ENCODE assay signal across 7 cellular contexts in genomic region chr1:64915381-64916274, GRCh38. TPM values are rescaled to one million over a fixed set of nuclear protein-coding genes. Genes with fewer than 3 reads are reported as not detected.
DNase-seq lines count a peak whose midpoint lies in the region; ATAC-seq and TF ChIP-seq lines count a peak whose summit lies in the region.

No MANE protein-coding gene starts in this region.

- no peaks in the 10 kb centered on the region; the same call in 1 of the 2 replicates for H3K27me3 Mint-ChIP-seq in HFFc6 (ENCODE audit: insufficient read depth)
- no peaks in the 10 kb centered on the region for H3K27me3 Mint-ChIP-seq in activated T-helper 17 cell treated with anti-CD3 and anti-CD28 coated beads, Interleukin-2, amount 50 U/mL, for 72 hours
- no peaks in the 10 kb centered on the region for H3K27me3 Mint-ChIP-seq in stimulated activated memory B cell treated with anti-CD40 and anti-IgM and Interleukin-4, amounts not matched to agents 10 μg/mL and 1 μg/mL and 100 μg/mL, for 72 hours

- H3K4me1 Mint-ChIP-seq in HFFc6 (ENCODE audit: low read depth) = peaks cover 79% of the 10 kb centered on the region
- H3K4me1 Mint-ChIP-seq in activated T-helper 17 cell treated with anti-CD3 and anti-CD28 coated beads, Interleukin-2, amount 50 U/mL, for 72 hours = peaks cover 61% of the 10 kb centered on the region
- H3K4me1 Mint-ChIP-seq in stimulated activated memory B cell treated with anti-CD40 and anti-IgM and Interleukin-4, amounts not matched to agents 10 μg/mL and 1 μg/mL and 100 μg/mL, for 72 hours = peaks cover 92% of the 10 kb centered on the region

- H3K9me3 Mint-ChIP-seq in HFFc6 = no peaks in the 10 kb centered on the region
- no peaks in the 10 kb centered on the region for H3K9me3 Mint-ChIP-seq in activated T-helper 17 cell treated with anti-CD3 and anti-CD28 coated beads, Interleukin-2, amount 50 U/mL, for 72 hours
- peaks cover 5% of the 10 kb centered on the region for H3K9me3 Mint-ChIP-seq in stimulated activated memory B cell treated with anti-CD40 and anti-IgM and Interleukin-4, amounts not matched to agents 10 μg/mL and 1 μg/mL and 100 μg/mL, for 72 hours

- TF ChIP-seq CTCF in HFFc6 (IDR thresholded peaks at IDR 0.05) = no peak

- DNase-seq in HFFc6 = peak; percentile 61
- peak; percentile 68 for DNase-seq in iPS-NIHi7 (ENCODE audit: extremely low spot score)
- no peak for DNase-seq in NCI-H446 (lab: John Stamatoyannopoulos, UW)

- peak overlapping the region; percentile 84 for H3K27ac Mint-ChIP-seq in HFFc6
- peak overlapping the region; percentile 31 for H3K27ac Mint-ChIP-seq in activated T-helper 17 cell treated with anti-CD3 and anti-CD28 coated beads, Interleukin-2, amount 50 U/mL, for 72 hours
- peak overlapping the region; percentile 72 for H3K27ac Mint-ChIP-seq in stimulated activated memory B cell treated with anti-CD40 and anti-IgM and Interleukin-4, amounts not matched to agents 10 μg/mL and 1 μg/mL and 100 μg/mL, for 72 hours

- H3K4me3 Mint-ChIP-seq in HFFc6 = peak overlapping the region; percentile 60
- H3K4me3 Mint-ChIP-seq in activated T-helper 17 cell treated with anti-CD3 and anti-CD28 coated beads, Interleukin-2, amount 50 U/mL, for 72 hours = no peak overlapping the region
- no peak overlapping the region for H3K4me3 Mint-ChIP-seq in stimulated activated memory B cell treated with anti-CD40 and anti-IgM and Interleukin-4, amounts not matched to agents 10 μg/mL and 1 μg/mL and 100 μg/mL, for 72 hours

- H3K36me3 Mint-ChIP-seq in HFFc6 (ENCODE audit: low read depth) = no peaks in the 10 kb centered on the region
- H3K36me3 Mint-ChIP-seq in activated T-helper 17 cell treated with anti-CD3 and anti-CD28 coated beads, Interleukin-2, amount 50 U/mL, for 72 hours (ENCODE audit: low read depth) = peaks cover 6% of the 10 kb centered on the region
- H3K36me3 Mint-ChIP-seq in stimulated activated memory B cell treated with anti-CD40 and anti-IgM and Interleukin-4, amounts not matched to agents 10 μg/mL and 1 μg/mL and 100 μg/mL, for 72 hours = peaks cover 14% of the 10 kb centered on the region

- no peak for ATAC-seq in activated T-helper 17 cell treated with anti-CD3 and anti-CD28 coated beads, Interleukin-2, amount 50 U/mL, for 72 hours (replicated peaks)
- no peak for ATAC-seq in stimulated activated memory B cell treated with anti-CD40 and anti-IgM and Interleukin-4, amounts not matched to agents 10 μg/mL and 1 μg/mL and 100 μg/mL, for 72 hours
- no peak for ATAC-seq in GM21515 (IDR thresholded peaks at IDR 0.05; ENCODE audit: unreplicated experiment)
- no peak for ATAC-seq in HG02623 (IDR thresholded peaks at IDR 0.05; ENCODE audit: unreplicated experiment)

RNA-seq across cellular contexts. Expression of gene JAK1, which starts 50.7 kb away (rescaled TPM):
- total RNA-seq in HFFc6 (2021; fragmentation: NEBNext Ultra II Directional; extraction: Animal tissue kit (Norgen Biotek cat#: 25700)) = 100 to 1,000 TPM in 2 of 6 experiments, 10 to 100 TPM in 4; 90.0 to 104 (median 98.3) TPM
- 100 to 1,000 TPM; 123 to 142 TPM for total RNA-seq in activated T-helper 17 cell treated with anti-CD3 and anti-CD28 coated beads, Interleukin-2, amount 50 U/mL, for 72 hours

Comparison
In these comparisons a context has a peak if more than half of its experiments do, and no peak if none do; other contexts are left out.
1. DNase-seq: peak in HFFc6 (single experiment) and iPS-NIHi7 (single experiment); none in NCI-H446 (0 of 2).
2. H3K27ac Mint-ChIP-seq: peak in every context shown above with its lines; median percentile 84 in HFFc6; 72 in stimulated activated memory B cell treated with anti-CD40 and anti-IgM and Interleukin-4, amounts not matched to agents 10 μg/mL and 1 μg/mL and 100 μg/mL, for 72 hours; 31 in activated T-helper 17 cell treated with anti-CD3 and anti-CD28 coated beads, Interleukin-2, amount 50 U/mL, for 72 hours.